ENCODE assay signal across 8 cellular contexts in the genomic region with DNA sequence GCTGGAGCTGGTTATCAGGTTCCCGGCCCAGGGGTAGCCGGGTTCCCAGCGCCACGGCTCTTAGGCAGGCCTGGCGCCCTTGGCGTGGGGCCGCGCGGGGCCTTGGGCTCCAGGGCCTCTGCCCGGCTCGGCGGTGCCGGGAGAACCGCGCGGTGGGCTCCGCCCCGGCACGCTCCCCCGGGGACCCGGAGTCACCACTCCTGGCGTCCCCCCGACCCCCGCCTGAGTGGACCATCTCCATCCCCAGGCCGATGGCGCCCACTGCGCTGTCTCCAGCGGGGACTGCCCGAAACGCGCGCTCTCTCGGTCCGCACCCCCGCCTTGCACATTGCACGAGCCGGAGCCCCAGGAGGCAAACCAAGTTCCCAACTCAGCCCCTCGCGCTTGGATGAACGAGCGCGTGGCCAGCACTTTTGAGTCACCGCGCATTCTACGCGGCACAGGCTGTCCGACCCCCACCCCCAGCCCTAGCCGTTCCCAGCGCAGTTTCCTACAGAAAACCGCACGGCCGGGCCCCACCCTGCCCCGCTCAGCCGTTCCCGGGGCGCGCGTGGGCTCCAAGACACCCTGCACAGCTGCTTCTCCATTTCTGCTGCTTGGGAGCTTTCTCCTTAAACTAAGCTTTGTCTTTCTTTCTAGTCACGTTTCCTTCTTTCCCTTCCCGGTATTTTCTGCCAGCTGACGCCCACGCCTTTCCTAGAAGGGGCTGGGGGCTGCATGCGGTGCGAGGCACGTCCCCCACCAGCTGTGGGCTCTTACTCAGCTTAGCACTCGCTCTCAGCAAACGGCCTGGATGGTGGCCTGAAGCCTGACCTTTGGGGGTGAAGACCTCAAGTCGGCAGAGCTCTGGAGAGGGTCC. TPM values are rescaled to one million over a fixed set of nuclear protein-coding genes. Genes with fewer than 3 reads are reported as not detected.
A peak's percentile ranks its signal among the peaks of the same experiment; 100 is the strongest.
DNase-seq lines count a peak whose midpoint lies in the region; ATAC-seq and TF ChIP-seq lines count a peak whose summit lies in the region.

No MANE protein-coding gene starts in this region.

- H2BK12ac ChIP-seq in H9 (ENCODE audit: insufficient read length, low read depth, low read length): no peak overlapping the region

- no peak overlapping the region for H4K5ac ChIP-seq in H9 (ENCODE audit: insufficient read length, low read depth, low read length)

- H3K9me3 ChIP-seq in H9 (ENCODE audit: control insufficient read depth, low read depth, low read length): no peaks in the 10 kb centered on the region
- H3K9me3 ChIP-seq in parathyroid adenoma (ENCODE audit: control insufficient read depth, low read length): no peaks in the 10 kb centered on the region

- peaks cover 0 to 24% (median 12%) of the 10 kb centered on the region in 3 experiments; a peak in 5 of 7 replicates for H3K36me3 Mint-ChIP-seq in H9 (ENCODE audit: insufficient read depth in 1 of 3, low read depth in 3 of 3)
- no peaks in the 10 kb centered on the region for H3K36me3 Mint-ChIP-seq in activated T-cell treated with anti-CD3 and anti-CD28 coated beads, Interleukin-2, amount 50 U/mL, for 4 hours (ENCODE audit: insufficient read depth)

- H3K9ac ChIP-seq in H9 (ENCODE audit: extremely low read depth, insufficient read length, low read length) (peak overlapping the region; percentile 23), parathyroid adenoma (no peak overlapping the region)

- H3K27ac Mint-ChIP-seq in H9: peak overlapping the region; percentile 82 to 90 (median 85); a peak in 6 of 7 replicates

- H3K56ac ChIP-seq in H9 (ENCODE audit: insufficient read length, low read depth, low read length): no peak overlapping the region

- H4K20me1 ChIP-seq in H9 (ENCODE audit: control insufficient read depth, insufficient read depth, insufficient read length): peaks cover 3% of the 10 kb centered on the region

- H3K27me3 ChIP-seq in H9 (ENCODE audit: insufficient read depth, low read length): no peaks in the 10 kb centered on the region
- H3K27me3 ChIP-seq in parathyroid adenoma (ENCODE audit: control insufficient read depth, insufficient read depth, low read length): no peaks in the 10 kb centered on the region

- peak overlapping the region; percentile 32 for H3K18ac ChIP-seq in H9 (ENCODE audit: insufficient read length, low read depth, low read length)

- H3K4me3 ChIP-seq in GM12865 (ENCODE audit: low read depth, low read length) (peak overlapping the region; percentile 92), parathyroid adenoma (ENCODE audit: low read depth, low read length) (peak overlapping the region; percentile 57)

- no peak overlapping the region for H2AFZ ChIP-seq in H9 (ENCODE audit: low read length)
- H2AFZ ChIP-seq in parathyroid adenoma: peak overlapping the region; percentile 86

- no CpG with 5 or more reads among the region's 68 CpGs for WGBS in H9 (ENCODE audit: extremely low coverage, insufficient read length, low lambda C conversion rate)

- DNase-seq in GM12865 (ENCODE audit: low read depth) (peak; percentile 55), H9 (peak; percentile 60), NAMALWA (ENCODE audit: low spot score) (peak; percentile 32), glomerular visceral epithelial cell (ENCODE audit: extremely low spot score) (peak; percentile 73), NCI-H2029 treated with DMSO at 0.1 percent for 48 hours (lab: John Stamatoyannopoulos, UW) (no peak), GF-D8 (lab: John Stamatoyannopoulos, UW) (no peak)
- DNase-seq in activated T-cell treated with anti-CD3 and anti-CD28 coated beads, Interleukin-2, amount 50 U/mL, for 4 hours: peak; percentile 31

- H3K36me3 ChIP-seq in parathyroid adenoma (ENCODE audit: control insufficient read depth, insufficient read depth, low read length): no peaks in the 10 kb centered on the region

- H3K4me2 ChIP-seq in H9 (ENCODE audit: insufficient read depth, insufficient read length, low read length) (peak overlapping the region; percentile 43), parathyroid adenoma (ENCODE audit: low read length) (peak overlapping the region; percentile 83)

- H3K4me1 ChIP-seq in H9 (ENCODE audit: insufficient read depth, low read length): no peaks in the 10 kb centered on the region; the same call in 1 of the 2 replicates
- H3K4me1 ChIP-seq in parathyroid adenoma: no peaks in the 10 kb centered on the region

- H2BK5ac ChIP-seq in H9 (ENCODE audit: insufficient read length, low read length): no peak overlapping the region

- H2BK20ac ChIP-seq in H9 (ENCODE audit: low read depth, low read length, poor library complexity, severe bottlenecking): no peak overlapping the region

- no peak overlapping the region for H2BK15ac ChIP-seq in H9 (ENCODE audit: low read depth, low read length)

- H3K27ac ChIP-seq in H9 (ENCODE audit: insufficient read length, low read depth, low read length): no peak overlapping the region
- H3K27ac ChIP-seq in parathyroid adenoma: peak overlapping the region; percentile 53

- peaks cover 9 to 14% of the 10 kb centered on the region in 2 experiments for H3K4me1 Mint-ChIP-seq in H9
- peaks cover 18% of the 10 kb centered on the region for H3K4me1 Mint-ChIP-seq in activated T-cell treated with anti-CD3 and anti-CD28 coated beads, Interleukin-2, amount 50 U/mL, for 4 hours (ENCODE audit: low read depth)

- no peaks in the 10 kb centered on the region for H3K27me3 Mint-ChIP-seq in H9 (ENCODE audit: low read depth)
- no peaks in the 10 kb centered on the region for H3K27me3 Mint-ChIP-seq in activated T-cell treated with anti-CD3 and anti-CD28 coated beads, Interleukin-2, amount 50 U/mL, for 4 hours (ENCODE audit: low read depth)

- peak overlapping the region; percentile 53 for H2BK120ac ChIP-seq in H9 (ENCODE audit: low read depth, low read length, poor library complexity, severe bottlenecking)

- peak; percentile 4 for TF ChIP-seq CTCF in GM12865 (IDR thresholded peaks at IDR 0.05; ENCODE audit: insufficient read depth, low read depth, low read length, missing control alignments)
- peak; percentile 27; the same call in 2 of the 3 replicates for TF ChIP-seq CTCF in H9 (conservative IDR thresholded peaks at IDR 0.05)
- no peak for TF ChIP-seq CTCF in parathyroid adenoma (IDR thresholded peaks at IDR 0.05)

- peaks cover 6% of the 10 kb centered on the region for H3K79me1 ChIP-seq in H9 (ENCODE audit: insufficient read depth, low read depth, low read length, poor library complexity, severe bottlenecking)

- H4K91ac ChIP-seq in H9 (ENCODE audit: insufficient read length, low read depth, low read length): no peak overlapping the region

- H3K4me3 Mint-ChIP-seq in H9: peak overlapping the region; percentile 77 to 86
- peak overlapping the region; percentile 92 for H3K4me3 Mint-ChIP-seq in activated T-cell treated with anti-CD3 and anti-CD28 coated beads, Interleukin-2, amount 50 U/mL, for 4 hours

- H4K8ac ChIP-seq in H9 (replicated peaks; ENCODE audit: insufficient read length, low read depth, low read length): no peak overlapping the region

- H3T11ph ChIP-seq in H9 (ENCODE audit: low read length): no peak overlapping the region

- H2AK5ac ChIP-seq in H9 (ENCODE audit: insufficient read length, low read length): no peak overlapping the region

- peaks cover 18% of the 10 kb centered on the region for H3K23me2 ChIP-seq in H9 (ENCODE audit: insufficient read length, low read depth, low read length, poor library complexity, severe bottlenecking)

- no peak overlapping the region for H3K4ac ChIP-seq in H9 (ENCODE audit: low read depth, low read length)

- H3K9me3 Mint-ChIP-seq in H9: no peaks in the 10 kb centered on the region; a peak in 1 of 5 replicates
- no peaks in the 10 kb centered on the region for H3K9me3 Mint-ChIP-seq in activated T-cell treated with anti-CD3 and anti-CD28 coated beads, Interleukin-2, amount 50 U/mL, for 4 hours

- peak; percentile 40 to 41 for ATAC-seq in activated T-cell treated with anti-CD3 and anti-CD28 coated beads, Interleukin-2, amount 50 U/mL, for 4 hours

- H3K14ac ChIP-seq in H9 (ENCODE audit: insufficient read depth, low read length): peak overlapping the region; percentile 21; the same call in 1 of the 2 replicates

- H3K79me2 ChIP-seq in H9 (ENCODE audit: insufficient read depth, low read length) (peaks cover 3% of the 10 kb centered on the region; the same call in 1 of the 2 replicates), parathyroid adenoma (peaks cover 2% of the 10 kb centered on the region)

- no peak overlapping the region for H3K23ac ChIP-seq in H9 (ENCODE audit: insufficient read length, low read depth, low read length)

RNA-seq across cellular contexts. Expression of a gene that starts 0.7 kb away (rescaled TPM):
- total RNA-seq in H9 (2021): 87.2 and 89.4 TPM in 2 replicates
- total RNA-seq in activated T-cell treated with anti-CD3 and anti-CD28 coated beads, Interleukin-2, amount 50 U/mL, for 4 hours: 100 to 1,000 TPM; 102 to 115 (median 104) TPM

RNA-seq across cellular contexts. Expression of a gene that starts 14.4 kb away (rescaled TPM):
- total RNA-seq in H9 (2021): 51.7 and 53.7 TPM in 2 replicates
- 10 to 100 TPM; 30.4 to 41.7 (median 38.0) TPM for total RNA-seq in activated T-cell treated with anti-CD3 and anti-CD28 coated beads, Interleukin-2, amount 50 U/mL, for 4 hours

Comparison
In these comparisons a context has a peak if more than half of its experiments do, and no peak if none do; other contexts are left out.
1. DNase-seq: peak in GM12865 (single experiment), H9 (single experiment), NAMALWA (single experiment), activated T-cell treated with anti-CD3 and anti-CD28 coated beads, Interleukin-2, amount 50 U/mL, for 4 hours (single experiment) and glomerular visceral epithelial cell (single experiment); none in NCI-H2029 treated with DMSO at 0.1 percent for 48 hours (single experiment) and GF-D8 (single experiment).